1 cellular context compared by ENCODE assay signal in genomic region chr1:54298284-54299033, GRCh38.
TF ChIP-seq lines count a peak whose summit lies in the region.

No MANE protein-coding gene starts in this region.

TF ChIP-seq in GM23338, 12 proteins besides CTCF, POLR2A, EP300 and RAD21 (continued from another document):
- TF ChIP-seq ZNF462 (CRISPR knock-in tag; IDR thresholded peaks at IDR 0.05) (no peak), POLR2AphosphoS5 (IDR thresholded peaks at IDR 0.05; ENCODE audit: low read depth) (no peak), NANOG (IDR thresholded peaks at IDR 0.05; ENCODE audit: borderline replicate concordance) (no peak)
- TF ChIP-seq, protein P1, sequence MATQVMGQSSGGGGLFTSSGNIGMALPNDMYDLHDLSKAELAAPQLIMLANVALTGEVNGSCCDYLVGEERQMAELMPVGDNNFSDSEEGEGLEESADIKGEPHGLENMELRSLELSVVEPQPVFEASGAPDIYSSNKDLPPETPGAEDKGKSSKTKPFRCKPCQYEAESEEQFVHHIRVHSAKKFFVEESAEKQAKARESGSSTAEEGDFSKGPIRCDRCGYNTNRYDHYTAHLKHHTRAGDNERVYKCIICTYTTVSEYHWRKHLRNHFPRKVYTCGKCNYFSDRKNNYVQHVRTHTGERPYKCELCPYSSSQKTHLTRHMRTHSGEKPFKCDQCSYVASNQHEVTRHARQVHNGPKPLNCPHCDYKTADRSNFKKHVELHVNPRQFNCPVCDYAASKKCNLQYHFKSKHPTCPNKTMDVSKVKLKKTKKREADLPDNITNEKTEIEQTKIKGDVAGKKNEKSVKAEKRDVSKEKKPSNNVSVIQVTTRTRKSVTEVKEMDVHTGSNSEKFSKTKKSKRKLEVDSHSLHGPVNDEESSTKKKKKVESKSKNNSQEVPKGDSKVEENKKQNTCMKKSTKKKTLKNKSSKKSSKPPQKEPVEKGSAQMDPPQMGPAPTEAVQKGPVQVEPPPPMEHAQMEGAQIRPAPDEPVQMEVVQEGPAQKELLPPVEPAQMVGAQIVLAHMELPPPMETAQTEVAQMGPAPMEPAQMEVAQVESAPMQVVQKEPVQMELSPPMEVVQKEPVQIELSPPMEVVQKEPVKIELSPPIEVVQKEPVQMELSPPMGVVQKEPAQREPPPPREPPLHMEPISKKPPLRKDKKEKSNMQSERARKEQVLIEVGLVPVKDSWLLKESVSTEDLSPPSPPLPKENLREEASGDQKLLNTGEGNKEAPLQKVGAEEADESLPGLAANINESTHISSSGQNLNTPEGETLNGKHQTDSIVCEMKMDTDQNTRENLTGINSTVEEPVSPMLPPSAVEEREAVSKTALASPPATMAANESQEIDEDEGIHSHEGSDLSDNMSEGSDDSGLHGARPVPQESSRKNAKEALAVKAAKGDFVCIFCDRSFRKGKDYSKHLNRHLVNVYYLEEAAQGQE (IDR thresholded peaks at IDR 0.05; ENCODE audit: unreplicated experiment): no peak
